In genomic region chr13:114142640-114143490, GRCh38 we compare ENCODE assay signal across 10 cellular contexts. TPM values are rescaled to one million over a fixed set of nuclear protein-coding genes. Genes with fewer than 3 reads are reported as not detected.
DNase-seq lines count a peak whose midpoint lies in the region; ATAC-seq and TF ChIP-seq lines count a peak whose summit lies in the region.
"Had no signal": no experiment of that assay in that cellular context is flagged by ENCODE, and none has a peak within 500 bp of the region (broad histone marks: within the 10 kb centered on the region; RNA-seq: fewer than 3 reads in every experiment).

No MANE protein-coding gene starts in this region.

- intact Hi-C loops in activated T-helper 1 cell treated with anti-CD3 and anti-CD28 coated beads, Interleukin-12 subunit alpha, Interleukin-12 subunit beta, Interleukin-2, Interleukin-4 antibody, amounts not matched to agents 30 ng/mL and 10 ng/mL and 1 ng/mL, durations not matched to agents 14 hours and 24 hours and 36 hours (cut with micrococcal nuclease) = no loop called here
- intact Hi-C loops in naive thymus-derived CD4-positive, alpha-beta T cell (cut with micrococcal nuclease) = loop anchor here (1.0 to 2.0 kb wide), 8 partner anchors 12 to 326 kb away; no protein-coding TSS in a partner anchor
- intact Hi-C loops in lower leg skin (cut with DNase I; ENCODE audit: low total_unique reads) (no loop called here), testis (cut with DNase I; ENCODE audit: low total_unique reads) (no loop called here)

- H3K9me3 ChIP-seq in naive thymus-derived CD4-positive, alpha-beta T cell (ENCODE audit: control insufficient read depth in 2 of 3, low read length in 3 of 3) = no peaks in the 10 kb centered on the region
- H3K9me3 ChIP-seq in testis = no peaks in the 10 kb centered on the region

- H3K4me1 ChIP-seq in naive thymus-derived CD4-positive, alpha-beta T cell (ENCODE audit: control insufficient read depth in 2 of 2, insufficient read depth in 2 of 2, low read length in 2 of 2) = peaks cover 68 to 76% of the 10 kb centered on the region in 2 donors
- H3K4me1 ChIP-seq in testis = peaks cover 5% of the 10 kb centered on the region

- peak overlapping the region; percentile 74 for H3K27ac ChIP-seq in naive thymus-derived CD4-positive, alpha-beta T cell (ENCODE audit: low read depth, low read length)
- no peak overlapping the region for H3K27ac ChIP-seq in testis

- peaks cover under 1% of the 10 kb centered on the region for H3K9me3 Mint-ChIP-seq in activated T-helper 1 cell treated with anti-CD3 and anti-CD28 coated beads, Interleukin-12 subunit alpha, Interleukin-12 subunit beta, Interleukin-2, Interleukin-4 antibody, amounts not matched to agents 30 ng/mL and 10 ng/mL and 1 ng/mL, durations not matched to agents 14 hours and 24 hours and 36 hours
- peaks cover 0 to 3% (median 0%) of the 10 kb centered on the region in 11 donors for H3K9me3 Mint-ChIP-seq in naive thymus-derived CD4-positive, alpha-beta T cell

- H3K4me1 Mint-ChIP-seq in activated T-helper 1 cell treated with anti-CD3 and anti-CD28 coated beads, Interleukin-12 subunit alpha, Interleukin-12 subunit beta, Interleukin-2, Interleukin-4 antibody, amounts not matched to agents 30 ng/mL and 10 ng/mL and 1 ng/mL, durations not matched to agents 14 hours and 24 hours and 36 hours (ENCODE audit: low read depth) = peaks cover 29% of the 10 kb centered on the region
- H3K4me1 Mint-ChIP-seq in naive thymus-derived CD4-positive, alpha-beta T cell = peaks cover 26 to 40% (median 32%) of the 10 kb centered on the region in 7 donors

- CTCF ChIA-PET in naive thymus-derived CD4-positive, alpha-beta T cell (lab: Charles Lee) = interaction anchor here (0.7 to 2.4 kb wide), 9 partner anchors 12 to 87 kb away, joined by 3 to 13 read pairs (median 4); no protein-coding TSS in a partner anchor

- ATAC-seq in naive thymus-derived CD4-positive, alpha-beta T cell = peak; percentile 82
- ATAC-seq in GM18502 (IDR thresholded peaks at IDR 0.05; ENCODE audit: poor library complexity, unreplicated experiment) = no peak
- ATAC-seq in GM21723 (IDR thresholded peaks at IDR 0.05; ENCODE audit: unreplicated experiment) = no peak

- H3K27ac Mint-ChIP-seq in activated T-helper 1 cell treated with anti-CD3 and anti-CD28 coated beads, Interleukin-12 subunit alpha, Interleukin-12 subunit beta, Interleukin-2, Interleukin-4 antibody, amounts not matched to agents 30 ng/mL and 10 ng/mL and 1 ng/mL, durations not matched to agents 14 hours and 24 hours and 36 hours = no peak overlapping the region
- H3K27ac Mint-ChIP-seq in naive thymus-derived CD4-positive, alpha-beta T cell = no peak overlapping the region
- H3K27ac Mint-ChIP-seq: activated naive CD8-positive, alpha-beta T cell had no signal

- H3K36me3 Mint-ChIP-seq in activated T-helper 1 cell treated with anti-CD3 and anti-CD28 coated beads, Interleukin-12 subunit alpha, Interleukin-12 subunit beta, Interleukin-2, Interleukin-4 antibody, amounts not matched to agents 30 ng/mL and 10 ng/mL and 1 ng/mL, durations not matched to agents 14 hours and 24 hours and 36 hours (ENCODE audit: low read depth) = peaks cover 2% of the 10 kb centered on the region
- H3K36me3 Mint-ChIP-seq in naive thymus-derived CD4-positive, alpha-beta T cell = peaks cover 0 to 11% (median 0%) of the 10 kb centered on the region in 5 donors

- peak overlapping the region; percentile 50 for H3K4me3 ChIP-seq in naive thymus-derived CD4-positive, alpha-beta T cell (ENCODE audit: low read length)
- H3K4me3 ChIP-seq in lower leg skin (ENCODE audit: low read depth, poor library complexity, severe bottlenecking) (no peak overlapping the region), testis (no peak overlapping the region)

- peak; percentile 49 for DNase-seq in GDM1 (lab: John Stamatoyannopoulos, UW)
- peak; percentile 88 for DNase-seq in NCI-H510A (lab: John Stamatoyannopoulos, UW)
- DNase-seq in activated T-helper 1 cell treated with anti-CD3 and anti-CD28 coated beads, Interleukin-12 subunit alpha, Interleukin-12 subunit beta, Interleukin-2, Interleukin-4 antibody, amounts not matched to agents 30 ng/mL and 10 ng/mL and 1 ng/mL, durations not matched to agents 14 hours and 24 hours and 36 hours (ENCODE audit: low spot score) = peak; percentile 84
- DNase-seq in naive thymus-derived CD4-positive, alpha-beta T cell = peak; percentile 57 to 93 (median 90)
- no peak for DNase-seq in lower leg skin (ENCODE audit: low spot score in 2 of 2)
- DNase-seq in testis = no peak

- TF ChIP-seq CTCF in lower leg skin (IDR thresholded peaks at IDR 0.05) (no peak), testis (IDR thresholded peaks at IDR 0.05) (no peak)

- POLR2A ChIA-PET in naive thymus-derived CD4-positive, alpha-beta T cell (lab: Charles Lee) = interaction anchor here (0.8 to 5.2 kb wide), 19 partner anchors 8 to 139 kb away, joined by 3 to 128 read pairs (median 5); partner anchors contain the start of genes RASA3 and UPF3A

- no peaks in the 10 kb centered on the region for H3K36me3 ChIP-seq in naive thymus-derived CD4-positive, alpha-beta T cell (ENCODE audit: control insufficient read depth in 2 of 3, insufficient read depth in 3 of 3, low read length in 3 of 3)
- no peaks in the 10 kb centered on the region for H3K36me3 ChIP-seq in testis (ENCODE audit: low read depth, missing control alignments)

- no peak overlapping the region for H3K4me3 Mint-ChIP-seq in activated T-helper 1 cell treated with anti-CD3 and anti-CD28 coated beads, Interleukin-12 subunit alpha, Interleukin-12 subunit beta, Interleukin-2, Interleukin-4 antibody, amounts not matched to agents 30 ng/mL and 10 ng/mL and 1 ng/mL, durations not matched to agents 14 hours and 24 hours and 36 hours
- H3K4me3 Mint-ChIP-seq in naive thymus-derived CD4-positive, alpha-beta T cell = no peak overlapping the region

- peaks cover 2% of the 10 kb centered on the region for H3K27me3 Mint-ChIP-seq in activated T-helper 1 cell treated with anti-CD3 and anti-CD28 coated beads, Interleukin-12 subunit alpha, Interleukin-12 subunit beta, Interleukin-2, Interleukin-4 antibody, amounts not matched to agents 30 ng/mL and 10 ng/mL and 1 ng/mL, durations not matched to agents 14 hours and 24 hours and 36 hours (ENCODE audit: insufficient read depth)
- H3K27me3 Mint-ChIP-seq in naive thymus-derived CD4-positive, alpha-beta T cell = peaks cover 0 to 6% (median 0%) of the 10 kb centered on the region in 5 donors
- H3K27me3 Mint-ChIP-seq: activated naive CD8-positive, alpha-beta T cell had no signal

- WGBS in lower leg skin, 2 donors = 41 to 47% methylated on average over 19 to 28 of the region's 28 CpGs
- WGBS in testis, 2 donors = 68 to 76% methylated on average over 17 to 28 of the region's 28 CpGs

- TF ChIP-seq POLR2A in lower leg skin (IDR thresholded peaks at IDR 0.05) (no peak), testis (IDR thresholded peaks at IDR 0.05) (no peak)

- H3K27me3 ChIP-seq in naive thymus-derived CD4-positive, alpha-beta T cell (ENCODE audit: control insufficient read depth in 2 of 2, insufficient read depth in 2 of 2, low read length in 2 of 2) = no peaks in the 10 kb centered on the region
- no peaks in the 10 kb centered on the region for H3K27me3 ChIP-seq in testis

RNA-seq across cellular contexts. Expression of gene RASA3, which starts 10.4 kb away (rescaled TPM):
- 22.9 and 23.5 TPM in 2 replicates for total RNA-seq in activated T-helper 1 cell treated with anti-CD3 and anti-CD28 coated beads, Interleukin-12 subunit alpha, Interleukin-12 subunit beta, Interleukin-2, Interleukin-4 antibody, amounts not matched to agents 30 ng/mL and 10 ng/mL and 1 ng/mL, durations not matched to agents 14 hours and 24 hours and 36 hours
- total RNA-seq in naive thymus-derived CD4-positive, alpha-beta T cell = 100 to 1,000 TPM; 110 to 227 (median 199) TPM
- polyA plus RNA-seq in naive thymus-derived CD4-positive, alpha-beta T cell = 100 to 1,000 TPM; 109 to 195 TPM
- total RNA-seq in lower leg skin (10 to 100 TPM; 12.9 to 30.5 (median 24.2) TPM), testis (10 to 100 TPM; 16.4 to 21.6 TPM)
- 13.2 TPM for polyA plus RNA-seq in testis (ENCODE audit: insufficient read depth, low read depth, low replicate concordance)

RNA-seq across cellular contexts. Expression of gene CFAP97D2, which starts 36.2 kb away (rescaled TPM):
- not detected in 2 replicates for total RNA-seq in activated T-helper 1 cell treated with anti-CD3 and anti-CD28 coated beads, Interleukin-12 subunit alpha, Interleukin-12 subunit beta, Interleukin-2, Interleukin-4 antibody, amounts not matched to agents 30 ng/mL and 10 ng/mL and 1 ng/mL, durations not matched to agents 14 hours and 24 hours and 36 hours
- total RNA-seq in naive thymus-derived CD4-positive, alpha-beta T cell = 1 to 10 TPM in 1 of 5 experiments, under 1 TPM in 1, not detected in 3; 0.27 to 1.1 TPM
- under 1 TPM in 1 of 2 donors, not detected in 1; 0.33 TPM for polyA plus RNA-seq in naive thymus-derived CD4-positive, alpha-beta T cell
- total RNA-seq in lower leg skin (not detected), testis (1 to 10 TPM; 1.5 to 2.3 TPM)
- polyA plus RNA-seq in testis (ENCODE audit: insufficient read depth, low read depth, low replicate concordance) = 2.7 TPM
- polyA plus RNA-seq: neural cell had no signal

Comparison
In these comparisons a context has a peak if more than half of its experiments do, and no peak if none do; other contexts are left out.
1. DNase-seq: peak in GDM1 (single experiment), NCI-H510A (single experiment), activated T-helper 1 cell treated with anti-CD3 and anti-CD28 coated beads, Interleukin-12 subunit alpha, Interleukin-12 subunit beta, Interleukin-2, Interleukin-4 antibody, amounts not matched to agents 30 ng/mL and 10 ng/mL and 1 ng/mL, durations not matched to agents 14 hours and 24 hours and 36 hours (single experiment) and naive thymus-derived CD4-positive, alpha-beta T cell (9 of 9); none in lower leg skin (0 of 2) and testis (single experiment).
2. intact Hi-C loops: an anchor here in naive thymus-derived CD4-positive, alpha-beta T cell (1.0 to 2.0 kb wide); none called in activated T-helper 1 cell treated with anti-CD3 and anti-CD28 coated beads, Interleukin-12 subunit alpha, Interleukin-12 subunit beta, Interleukin-2, Interleukin-4 antibody, amounts not matched to agents 30 ng/mL and 10 ng/mL and 1 ng/mL, durations not matched to agents 14 hours and 24 hours and 36 hours, lower leg skin and testis.